ENCODE assay signal across 16 cellular contexts in the genomic region with DNA sequence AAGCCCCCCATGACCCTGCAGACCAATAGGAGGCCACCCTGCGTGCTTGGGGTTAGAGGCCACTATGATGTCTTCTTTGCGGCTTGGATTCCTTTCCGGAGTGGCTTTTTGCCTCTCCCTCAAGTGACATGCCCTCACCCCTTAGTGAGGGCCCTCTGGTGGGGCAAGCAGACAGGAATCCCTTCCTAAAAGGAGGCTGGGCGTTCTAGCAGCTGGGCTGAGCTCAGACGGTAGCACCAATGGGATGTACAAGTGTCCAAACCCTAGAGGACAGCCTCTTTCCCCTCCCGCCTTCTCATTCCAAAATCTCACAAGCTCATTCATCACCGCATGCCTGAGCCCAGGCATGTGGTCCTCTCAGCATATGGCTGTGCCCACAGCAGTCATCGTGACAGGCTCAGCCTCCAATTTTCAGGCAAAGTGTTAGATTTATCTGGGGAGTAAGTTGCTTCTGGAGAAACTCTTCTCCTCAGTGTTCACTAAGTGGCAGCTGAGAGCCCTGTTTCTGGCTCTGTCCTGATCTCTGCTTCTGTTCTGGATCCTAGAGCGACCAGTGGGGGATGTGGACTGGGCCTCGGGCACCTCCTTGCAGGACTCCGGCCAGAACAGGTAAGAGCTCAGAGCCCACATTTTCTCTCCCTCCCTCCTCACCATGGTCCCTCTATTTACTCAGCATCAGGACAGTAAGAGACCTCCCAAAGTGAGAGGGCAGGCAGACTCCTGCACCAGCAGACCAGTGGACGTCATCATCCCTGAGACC. TPM values are rescaled to one million over a fixed set of nuclear protein-coding genes. Genes with fewer than 3 reads are reported as not detected.
DNase-seq lines count a peak whose midpoint lies in the region; ATAC-seq, FAIRE-seq and TF ChIP-seq lines count a peak whose summit lies in the region.
"Had no signal": no experiment of that assay in that cellular context is flagged by ENCODE, and none has a peak within 500 bp of the region (broad histone marks: within the 10 kb centered on the region; RNA-seq: fewer than 3 reads in every experiment).

No MANE protein-coding gene starts in this region.

- H4K20me1 ChIP-seq in BLaER1: peaks cover 12% of the 10 kb centered on the region
- H4K20me1 ChIP-seq in HepG2 (ENCODE audit: insufficient read depth, low read length): no peaks in the 10 kb centered on the region

- ATAC-seq in HepG2 (peak; percentile 52), HG02798 (IDR thresholded peaks at IDR 0.05; ENCODE audit: poor library complexity, unreplicated experiment) (no peak)
- ATAC-seq: CD8-positive, alpha-beta T cell had no signal

- TF ChIP-seq CTCF in HL-60 (IDR thresholded peaks at IDR 0.05; ENCODE audit: insufficient read depth, low read length) (no peak), HepG2 (CRISPR knock-in tag; IDR thresholded peaks at IDR 0.05) (peak; percentile 33)

- H3K27ac ChIP-seq in BLaER1 (no peak overlapping the region), HL-60 (replicated peaks) (no peak overlapping the region), HepG2 (ENCODE audit: extremely low read length, insufficient read depth, low read length) (no peak overlapping the region), mesenchymal stem cell (ENCODE audit: low read length, poor library complexity, severe bottlenecking) (no peak overlapping the region)
- H3K27ac ChIP-seq: Peyer's patch, stomach had no signal

- no peak overlapping the region for H3K18ac ChIP-seq in mesenchymal stem cell (ENCODE audit: low read depth in 1 of 2, low read length in 2 of 2)

- DNase-seq in HL-60 (ENCODE audit: low read depth in 1 of 2, low spot score in 1 of 2) (peak; percentile 20 to 32), HepG2 (ENCODE audit: low spot score) (no peak), mesenchymal stem cell (no peak), dermis blood vessel endothelial cell (no peak)
- no peak for DNase-seq in activated T-helper 2 cell treated with anti-CD3 and anti-CD28 coated beads, Interferon-gamma antibody, Interleukin-2, Interleukin-4, amounts not matched to agents 10 μg/mL and 5 μg/mL and 100 μg/mL, durations not matched to agents 14 hours and 24 hours and 36 hours (ENCODE audit: low spot score)
- DNase-seq: activated naive CD4-positive, alpha-beta T cell treated with anti-CD3 and anti-CD28 coated beads, Interleukin-2, amount 10 ng/mL, durations not matched to agents 7 days and 5 days; CD8-positive, alpha-beta T cell; central memory CD4-positive, alpha-beta T cell; NCI-H187 treated with DMSO at 0.1 percent for 48 hours; stomach; T1000 had no signal

- intact Hi-C loops in HepG2 (cut with micrococcal nuclease; ENCODE audit: unreplicated experiment): loop anchor here (1.0 kb wide), 1 partner anchor 8 kb away; no protein-coding TSS in a partner anchor
- intact Hi-C loops in activated T-helper 2 cell treated with anti-CD3 and anti-CD28 coated beads, Interferon-gamma antibody, Interleukin-2, Interleukin-4, amounts not matched to agents 10 μg/mL and 5 μg/mL and 100 μg/mL, durations not matched to agents 14 hours and 24 hours and 36 hours (cut with micrococcal nuclease): no loop called here

- FAIRE-seq in TTC549 (lab: Jason Lieb, UNC) (peak; percentile 83), HepG2 (lab: Jason Lieb, UNC) (no peak)
- FAIRE-seq: H54 had no signal

- H4K91ac ChIP-seq in mesenchymal stem cell (ENCODE audit: low read length): no peak overlapping the region

- no peaks in the 10 kb centered on the region for H3K9me3 Mint-ChIP-seq in activated T-helper 2 cell treated with anti-CD3 and anti-CD28 coated beads, Interferon-gamma antibody, Interleukin-2, Interleukin-4, amounts not matched to agents 10 μg/mL and 5 μg/mL and 100 μg/mL, durations not matched to agents 14 hours and 24 hours and 36 hours
- H3K9me3 Mint-ChIP-seq: activated naive CD4-positive, alpha-beta T cell treated with anti-CD3 and anti-CD28 coated beads, Interleukin-2, amount 10 ng/mL, durations not matched to agents 7 days and 5 days; CD8-positive, alpha-beta T cell had no signal

- no peak overlapping the region for H4K8ac ChIP-seq in mesenchymal stem cell (ENCODE audit: low read length)

- no TSS peak for BruUV-seq in HepG2 (replicated peaks; lab: Mats Ljungman, UMichigan)

- no peak overlapping the region for H2BK12ac ChIP-seq in mesenchymal stem cell (ENCODE audit: low read length in 2 of 2)

- no peak overlapping the region for H2BK15ac ChIP-seq in mesenchymal stem cell (ENCODE audit: low read depth, poor library complexity, severe bottlenecking)

- H3K27ac Mint-ChIP-seq in activated T-helper 2 cell treated with anti-CD3 and anti-CD28 coated beads, Interferon-gamma antibody, Interleukin-2, Interleukin-4, amounts not matched to agents 10 μg/mL and 5 μg/mL and 100 μg/mL, durations not matched to agents 14 hours and 24 hours and 36 hours: no peak overlapping the region
- H3K27ac Mint-ChIP-seq: activated naive CD4-positive, alpha-beta T cell treated with anti-CD3 and anti-CD28 coated beads, Interleukin-2, amount 10 ng/mL, durations not matched to agents 7 days and 5 days; CD8-positive, alpha-beta T cell had no signal

- H3K9ac ChIP-seq in BLaER1: no peak overlapping the region
- no peak overlapping the region for H3K9ac ChIP-seq in HepG2 (ENCODE audit: insufficient read depth, low read depth, low read length)
- no peak overlapping the region for H3K9ac ChIP-seq in mesenchymal stem cell (ENCODE audit: low read length)

- no peak overlapping the region for H3K14ac ChIP-seq in mesenchymal stem cell (ENCODE audit: low read length in 2 of 2)

- H2BK5ac ChIP-seq in mesenchymal stem cell (ENCODE audit: low read depth, low read length, poor library complexity, severe bottlenecking): no peak overlapping the region

- peaks cover 19% of the 10 kb centered on the region for H3K27me3 Mint-ChIP-seq in activated T-helper 2 cell treated with anti-CD3 and anti-CD28 coated beads, Interferon-gamma antibody, Interleukin-2, Interleukin-4, amounts not matched to agents 10 μg/mL and 5 μg/mL and 100 μg/mL, durations not matched to agents 14 hours and 24 hours and 36 hours (ENCODE audit: low read depth)

- TF ChIP-seq POLR2A in HepG2 (IDR thresholded peaks at IDR 0.05; ENCODE audit: insufficient read depth in 1 of 2, low read depth in 2 of 2, low read length in 2 of 2): no peak

- POLR2A ChIA-PET in HepG2 (lab: Yijun Ruan, JAX): no interaction called here

- TF ChIP-seq EP300 in HepG2 (IDR thresholded peaks at IDR 0.05; ENCODE audit: low read depth in 2 of 2, low read length in 2 of 2) (no peak), HepG2 (CRISPR knock-in tag; IDR thresholded peaks at IDR 0.05; ENCODE audit: borderline replicate concordance) (no peak)

- 43% methylated on average over 11 of the region's 12 CpGs for WGBS in HepG2 (ENCODE audit: low lambda C conversion rate)
- WGBS in mesenchymal stem cell: 79% methylated on average over 12 of the region's 12 CpGs

- peaks cover 6% of the 10 kb centered on the region for H3K79me1 ChIP-seq in mesenchymal stem cell (replicated peaks; ENCODE audit: low read length, poor library complexity, severe bottlenecking)

- no peak for TF ChIP-seq RAD21 in HepG2 (CRISPR knock-in tag; IDR thresholded peaks at IDR 0.05)

- CTCF ChIA-PET in HepG2 (lab: Yijun Ruan, JAX; ENCODE audit: low intra/inter-chr PET ratio, low total read pairs): interaction anchor here (1.4 kb wide), 1 partner anchor 36 kb away, joined by 4 read pairs; no protein-coding TSS in a partner anchor

- H2AFZ ChIP-seq in HepG2 (ENCODE audit: low read length): no peak overlapping the region
- H2AFZ ChIP-seq in mesenchymal stem cell (ENCODE audit: low read depth, low read length): no peak overlapping the region

- in situ Hi-C loops in HepG2 (cut with HindIII; ENCODE audit: extremely low pct_ligation_motif_present, low pct_unique_long_range_greater_than_20kb): no loop called here

- H3K4me3 Mint-ChIP-seq in activated T-helper 2 cell treated with anti-CD3 and anti-CD28 coated beads, Interferon-gamma antibody, Interleukin-2, Interleukin-4, amounts not matched to agents 10 μg/mL and 5 μg/mL and 100 μg/mL, durations not matched to agents 14 hours and 24 hours and 36 hours (ENCODE audit: low read depth): no peak overlapping the region
- H3K4me3 Mint-ChIP-seq: activated naive CD4-positive, alpha-beta T cell treated with anti-CD3 and anti-CD28 coated beads, Interleukin-2, amount 10 ng/mL, durations not matched to agents 7 days and 5 days; CD8-positive, alpha-beta T cell had no signal

- H3K36me3 ChIP-seq in BLaER1: no peaks in the 10 kb centered on the region
- no peaks in the 10 kb centered on the region for H3K36me3 ChIP-seq in HepG2 (replicated peaks in 1 of 2; ENCODE audit: control insufficient read depth in 1 of 2, insufficient read depth in 2 of 2, low read length in 2 of 2)
- H3K36me3 ChIP-seq in mesenchymal stem cell (ENCODE audit: control insufficient read depth in 1 of 2, insufficient read depth in 2 of 2, low read depth in 1 of 2, low read length in 2 of 2): peaks cover 24 to 36% of the 10 kb centered on the region in 2 experiments
- H3K36me3 ChIP-seq: Peyer's patch had no signal

- H2AK5ac ChIP-seq in mesenchymal stem cell (ENCODE audit: low read length, severe bottlenecking): no peak overlapping the region

- H3K4me1 Mint-ChIP-seq in activated T-helper 2 cell treated with anti-CD3 and anti-CD28 coated beads, Interferon-gamma antibody, Interleukin-2, Interleukin-4, amounts not matched to agents 10 μg/mL and 5 μg/mL and 100 μg/mL, durations not matched to agents 14 hours and 24 hours and 36 hours (ENCODE audit: low read depth): peaks cover 2% of the 10 kb centered on the region

- no peak overlapping the region for H3K4ac ChIP-seq in mesenchymal stem cell (ENCODE audit: low read depth in 1 of 2, low read length in 2 of 2)

- H3K4me3 ChIP-seq in BLaER1 (no peak overlapping the region), HL-60 (replicated peaks; ENCODE audit: insufficient read depth, low read length) (no peak overlapping the region), HepG2 (replicated peaks in 1 of 3; ENCODE audit: insufficient read depth in 1 of 3, low read depth in 2 of 3, low read length in 3 of 3) (no peak overlapping the region), mesenchymal stem cell (ENCODE audit: insufficient read depth in 1 of 2, low read depth in 1 of 2, low read length in 2 of 2) (no peak overlapping the region)
- H3K4me3 ChIP-seq: Peyer's patch, stomach had no signal

- no peaks in the 10 kb centered on the region for H3K36me3 Mint-ChIP-seq in activated T-helper 2 cell treated with anti-CD3 and anti-CD28 coated beads, Interferon-gamma antibody, Interleukin-2, Interleukin-4, amounts not matched to agents 10 μg/mL and 5 μg/mL and 100 μg/mL, durations not matched to agents 14 hours and 24 hours and 36 hours (ENCODE audit: low read depth)
- H3K36me3 Mint-ChIP-seq: activated naive CD4-positive, alpha-beta T cell treated with anti-CD3 and anti-CD28 coated beads, Interleukin-2, amount 10 ng/mL, durations not matched to agents 7 days and 5 days; CD8-positive, alpha-beta T cell had no signal

- H3K4me2 ChIP-seq in BLaER1 (peak overlapping the region; percentile 82), HepG2 (ENCODE audit: low read depth, low read length) (no peak overlapping the region), mesenchymal stem cell (ENCODE audit: low read length, poor library complexity, severe bottlenecking) (no peak overlapping the region)

- no peak overlapping the region for H2BK120ac ChIP-seq in mesenchymal stem cell (ENCODE audit: low read depth, low read length)

- H3K9me3 ChIP-seq in BLaER1 (no peaks in the 10 kb centered on the region), HepG2 (ENCODE audit: low read length) (no peaks in the 10 kb centered on the region), mesenchymal stem cell (ENCODE audit: control insufficient read depth, low read length) (no peaks in the 10 kb centered on the region)
- H3K9me3 ChIP-seq: Peyer's patch, stomach had no signal

- H3K79me2 ChIP-seq in HepG2 (ENCODE audit: insufficient read depth, low read length): no peaks in the 10 kb centered on the region

- no peak overlapping the region for H3K23ac ChIP-seq in mesenchymal stem cell (ENCODE audit: low read length in 2 of 2)

- H3K4me1 ChIP-seq in BLaER1: peaks cover 53% of the 10 kb centered on the region
- peaks cover 21% of the 10 kb centered on the region for H3K4me1 ChIP-seq in HepG2 (ENCODE audit: insufficient read depth, low read length)
- H3K4me1 ChIP-seq in mesenchymal stem cell (ENCODE audit: control insufficient read depth, insufficient read depth, low read depth, low read length): peaks cover 20% of the 10 kb centered on the region

- H3K27me3 ChIP-seq in BLaER1: peaks cover 44% of the 10 kb centered on the region
- no peaks in the 10 kb centered on the region for H3K27me3 ChIP-seq in HL-60 (ENCODE audit: insufficient read depth, poor library complexity, severe bottlenecking)
- H3K27me3 ChIP-seq in HepG2 (ENCODE audit: control insufficient read depth in 1 of 2, insufficient read depth in 2 of 2, low read length in 2 of 2): peaks cover 5 to 28% of the 10 kb centered on the region in 2 experiments
- H3K27me3 ChIP-seq in mesenchymal stem cell (ENCODE audit: control insufficient read depth in 1 of 2, insufficient read depth in 1 of 2, low read length in 2 of 2): no peaks in the 10 kb centered on the region
- H3K27me3 ChIP-seq: Peyer's patch had no signal

RNA-seq across cellular contexts. Expression of gene KIAA1614, which starts 4.8 kb away (rescaled TPM):
- total RNA-seq in HepG2 (2016; rRNA removed; fragmentation: Illumina TruSeq; extraction: Trizol): 0.32 and 0.77 TPM in 2 replicates
- total RNA-seq in HepG2 (2016; cell fraction: cytosol; rRNA removed; fragmentation: Illumina TruSeq; extraction: Trizol; ENCODE audit: low read depth): 0.10 TPM in 1 of 2 replicates, not detected in the other
- total RNA-seq in HepG2 (2016; cell fraction: insoluble cytoplasmic fraction; rRNA removed; fragmentation: Illumina TruSeq; extraction: Trizol): 0.16 and 0.17 TPM in 2 replicates
- total RNA-seq in HepG2 (2016; cell fraction: membrane; rRNA removed; fragmentation: Illumina TruSeq; extraction: Trizol): 0.46 and 0.52 TPM in 2 replicates
- 0.43 and 0.81 TPM in 2 replicates for total RNA-seq in HepG2 (2016; cell fraction: nucleus; rRNA removed; fragmentation: Illumina TruSeq; extraction: Trizol)
- polyA plus RNA-seq in HepG2 (2011; rRNA removed): 0.12 and 0.15 TPM in 2 replicates
- 0.27 TPM in 2 replicates for polyA plus RNA-seq in HepG2 (2011; cell fraction: cytosol; rRNA removed)
- 0.16 and 0.48 TPM in 2 replicates for polyA plus RNA-seq in HepG2 (2011; cell fraction: nucleus; rRNA removed)
- polyA plus RNA-seq in HepG2 (2012): 0.40 and 0.48 TPM in 2 replicates
- polyA plus RNA-seq in HepG2 (2016; cell fraction: cytosol; fragmentation: Illumina TruSeq; extraction: Trizol; ENCODE audit: low read depth): 0.06 and 0.26 TPM in 2 replicates
- polyA plus RNA-seq in HepG2 (2016; cell fraction: insoluble cytoplasmic fraction; fragmentation: Illumina TruSeq; extraction: Trizol; ENCODE audit: low read depth): 0.17 and 0.20 TPM in 2 replicates
- 0.09 and 0.14 TPM in 2 replicates for polyA plus RNA-seq in HepG2 (2016; cell fraction: membrane; fragmentation: Illumina TruSeq; extraction: Trizol; ENCODE audit: low read depth)
- 0.11 and 0.16 TPM in 2 replicates for polyA plus RNA-seq in HepG2 (2016; cell fraction: nucleus; fragmentation: Illumina TruSeq; extraction: Trizol; ENCODE audit: insufficient read depth, low read depth)
- polyA minus RNA-seq in HepG2 (2011; rRNA and poly(A)+ RNA removed; ENCODE audit: low replicate concordance): 0.44 and 0.48 TPM in 2 replicates
- polyA minus RNA-seq in HepG2 (2011; cell fraction: cytosol; rRNA and poly(A)+ RNA removed): not detected in 2 replicates
- 0.12 and 0.26 TPM in 2 replicates for polyA minus RNA-seq in HepG2 (2011; cell fraction: nucleus; rRNA and poly(A)+ RNA removed)
- 1.6 TPM for polyA plus RNA-seq in mesenchymal stem cell (2013, experiment 1 of 2)
- 1.8 TPM for polyA plus RNA-seq in mesenchymal stem cell (2013, experiment 2 of 2)
- total RNA-seq in activated T-helper 2 cell treated with anti-CD3 and anti-CD28 coated beads, Interferon-gamma antibody, Interleukin-2, Interleukin-4, amounts not matched to agents 10 μg/mL and 5 μg/mL and 100 μg/mL, durations not matched to agents 14 hours and 24 hours and 36 hours: 0.09 and 0.14 TPM in 2 replicates
- total RNA-seq in dermis blood vessel endothelial cell: 5.9 and 6.1 TPM in 2 replicates

Comparison
In these comparisons a context has a peak if more than half of its experiments do, and no peak if none do; other contexts are left out.
1. DNase-seq: peak in HL-60 (2 of 2); none in HepG2 (single experiment), mesenchymal stem cell (single experiment), activated T-helper 2 cell treated with anti-CD3 and anti-CD28 coated beads, Interferon-gamma antibody, Interleukin-2, Interleukin-4, amounts not matched to agents 10 μg/mL and 5 μg/mL and 100 μg/mL, durations not matched to agents 14 hours and 24 hours and 36 hours (single experiment) and dermis blood vessel endothelial cell (single experiment).